20 cellular contexts compared by ENCODE assay signal in the genomic region with DNA sequence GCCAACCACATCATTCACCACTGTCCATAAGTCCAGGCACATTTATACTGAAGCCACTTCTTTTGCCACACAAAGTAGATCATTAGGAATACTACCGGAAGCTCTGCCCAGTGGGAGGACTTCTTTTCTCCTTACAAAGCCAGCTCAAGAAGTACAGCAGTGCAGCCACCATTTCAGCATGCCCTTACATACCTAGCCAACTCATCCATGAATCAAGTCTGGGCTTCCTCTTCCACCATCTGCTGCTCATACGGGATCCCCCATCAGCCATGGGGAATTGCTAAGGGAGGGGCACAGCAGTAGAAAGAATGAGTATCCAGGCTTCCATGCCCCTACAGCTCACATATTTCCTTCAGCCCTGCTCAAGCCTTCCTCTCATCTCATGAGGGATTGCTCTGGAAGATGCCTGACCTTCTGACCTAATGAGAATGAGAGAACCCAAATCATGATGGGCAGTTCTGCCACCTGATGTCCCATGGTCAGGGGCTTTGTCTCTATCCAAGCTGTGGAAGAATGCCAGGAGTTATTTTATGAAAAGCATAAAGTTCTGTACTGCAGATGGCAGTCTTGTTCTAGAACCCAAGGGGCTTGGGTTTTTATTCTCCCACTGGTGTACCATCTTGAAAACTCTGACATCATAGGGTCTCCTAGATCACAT. TPM values are rescaled to one million over a fixed set of nuclear protein-coding genes. Genes with fewer than 3 reads are reported as not detected.
A peak's percentile ranks its signal among the peaks of the same experiment; 100 is the strongest.
DNase-seq lines count a peak whose midpoint lies in the region; ATAC-seq, FAIRE-seq and TF ChIP-seq lines count a peak whose summit lies in the region.
"Had no signal": no experiment of that assay in that cellular context is flagged by ENCODE, and none has a peak within 500 bp of the region (broad histone marks: within the 10 kb centered on the region; RNA-seq: fewer than 3 reads in every experiment).

No MANE protein-coding gene starts in this region.

- TF ChIP-seq POLR2A in breast epithelium (IDR thresholded peaks at IDR 0.05) = no peak

- no peak for ATAC-seq in GM18867 (IDR thresholded peaks at IDR 0.05; ENCODE audit: unreplicated experiment)
- ATAC-seq: GM12878, PC-3, Right ventricle myocardium inferior had no signal

- peak overlapping the region; percentile 5 for H3K27ac ChIP-seq in epithelial cell of prostate
- H3K27ac ChIP-seq in breast epithelium = no peak overlapping the region
- H3K27ac ChIP-seq: SK-N-MC had no signal

- H3K36me3 Mint-ChIP-seq in type B pancreatic cell = peaks cover 24% of the 10 kb centered on the region

- FAIRE-seq in RCC 7860 (lab: Jason Lieb, UNC) = no peak
- FAIRE-seq: GM12878 had no signal

- no peaks in the 10 kb centered on the region for H3K27me3 ChIP-seq in breast epithelium

- no peaks in the 10 kb centered on the region for H3K27me3 Mint-ChIP-seq in type B pancreatic cell
- H3K27me3 Mint-ChIP-seq: IgD-negative memory B cell had no signal

- no peaks in the 10 kb centered on the region for H3K4me1 ChIP-seq in breast epithelium

- H3K4me1 Mint-ChIP-seq in type B pancreatic cell (ENCODE audit: unreplicated experiment) = peaks cover 23% of the 10 kb centered on the region

- H3K9me3 Mint-ChIP-seq in type B pancreatic cell = no peaks in the 10 kb centered on the region
- H3K9me3 Mint-ChIP-seq: IgD-negative memory B cell had no signal

- no peak overlapping the region for H3K4me3 ChIP-seq in breast epithelium
- H3K4me3 ChIP-seq: GM12878, SK-N-MC had no signal

- no peaks in the 10 kb centered on the region for H3K9me3 ChIP-seq in breast epithelium

- H3K27ac Mint-ChIP-seq in type B pancreatic cell = peak overlapping the region; percentile 5

- TF ChIP-seq CTCF in type B pancreatic cell (conservative IDR thresholded peaks at IDR 0.05) (no peak), breast epithelium (IDR thresholded peaks at IDR 0.05) (no peak)

- intact Hi-C loops in head of caudate nucleus (cut with DNase I) = no loop called here
- intact Hi-C loops in breast epithelium (cut with DNase I; ENCODE audit: low total_unique reads) = no loop called here

- H3K4me3 Mint-ChIP-seq in type B pancreatic cell = no peak overlapping the region

- H3K36me3 ChIP-seq in breast epithelium = no peaks in the 10 kb centered on the region

- DNase-seq in NCI-H2171 treated with DMSO at 0.1 percent for 48 hours (lab: John Stamatoyannopoulos, UW) (peak; percentile 23), NCI-H2171 (lab: John Stamatoyannopoulos, UW) (no peak), RCC 7860 (ENCODE audit: low spot score) (peak; percentile 31), epithelial cell of prostate (ENCODE audit: low read depth, low spot score) (no peak), type B pancreatic cell (ENCODE audit: extremely low spot score, unreplicated experiment) (no peak), head of caudate nucleus (no peak), breast epithelium (ENCODE audit: low spot score in 2 of 2) (no peak)
- DNase-seq: C1 segment of cervical spinal cord, MV-4-11, NCI-H1436, NCI-H2081 treated with DMSO at 0.1 percent for 48 hours, NCI-H345, NCI-H526 treated with DMSO at 0.1 percent for 48 hours, PC-3 had no signal

RNA-seq across cellular contexts. Expression of a gene that starts 39.5 kb away (rescaled TPM):
- total RNA-seq in type B pancreatic cell (ENCODE audit: low replicate concordance) (not detected in 2 replicates), breast epithelium (under 1 TPM in 1 of 3 donors, not detected in 2; 0.66 TPM)
- total RNA-seq: A172, GM12878, PC-3, Right ventricle myocardium inferior had no signal

RNA-seq across cellular contexts. Expression of a gene that starts 57.3 kb away (rescaled TPM):
- total RNA-seq in type B pancreatic cell (ENCODE audit: low replicate concordance) (171 and 347 TPM in 2 replicates), breast epithelium (100 to 1,000 TPM in 1 of 3 donors, 10 to 100 TPM in 2; 80.8 to 143 (median 87.7) TPM)

Comparison
In these comparisons a context has a peak if more than half of its experiments do, and no peak if none do; other contexts are left out.
1. DNase-seq: peak in NCI-H2171 treated with DMSO at 0.1 percent for 48 hours (single experiment) and RCC 7860 (single experiment); none in NCI-H2171 (single experiment), epithelial cell of prostate (single experiment), type B pancreatic cell (single experiment), head of caudate nucleus (0 of 42) and breast epithelium (0 of 2).